21 cellular contexts compared by ENCODE assay signal in the genomic region with DNA sequence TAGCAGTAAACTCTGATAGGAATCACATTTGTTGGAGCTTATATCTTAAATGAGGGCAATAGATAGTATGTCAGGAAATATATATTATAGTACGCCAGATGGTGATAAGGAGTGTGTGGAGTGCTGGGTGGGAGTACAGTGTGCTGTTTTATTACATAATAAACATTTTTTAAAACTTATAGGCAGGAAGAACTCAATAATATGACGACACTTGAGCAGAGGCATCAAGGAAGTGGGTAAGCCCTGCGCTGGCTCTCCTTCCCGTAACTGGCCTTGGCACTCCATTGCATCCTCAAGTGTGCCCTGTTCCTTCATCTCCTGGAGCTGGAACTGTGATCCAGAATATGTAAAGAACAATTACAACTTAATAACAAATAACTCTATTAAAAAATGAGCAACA.
"Had no signal": no experiment of that assay in that cellular context is flagged by ENCODE, and none has a peak within 500 bp of the region (broad histone marks: within the 10 kb centered on the region; RNA-seq: fewer than 3 reads in every experiment).

No MANE protein-coding gene starts in this region.

- H3K9ac ChIP-seq: SK-N-SH had no signal

- H3K9me3 ChIP-seq: SK-N-SH had no signal

- H3K4me2 ChIP-seq: SK-N-SH had no signal

- ATAC-seq: Panc1, PC-3 had no signal

- DNase-seq: Karpas-422; KBM-7; MM.1S; NCI-H1092 treated with DMSO at 0.1 percent for 48 hours; NCI-H1436; NCI-H187; NCI-H2029; NCI-H2081 treated with DMSO at 0.1 percent for 48 hours; NCI-H2171; NCI-H226; NCI-H446; NCI-H510A; NCI-H524 treated with DMSO at 0.1 percent for 48 hours; NCI-H69; NCI-H774; NK-92 treated with Interleukin-12 subunit alpha and Interleukin-12 subunit beta, amount 100 ng/mL, for 24 hours; PC-3; SHP77; SK-N-SH had no signal

- H3K9me2 ChIP-seq: SK-N-SH had no signal

- H3K27ac ChIP-seq: RWPE1 had no signal
